14 cellular contexts compared by ENCODE assay signal in genomic region chr4:128338634-128339355, GRCh38. TPM values are rescaled to one million over a fixed set of nuclear protein-coding genes. Genes with fewer than 3 reads are reported as not detected.
DNase-seq lines count a peak whose midpoint lies in the region; ATAC-seq and TF ChIP-seq lines count a peak whose summit lies in the region.
"Had no signal": no experiment of that assay in that cellular context is flagged by ENCODE, and none has a peak within 500 bp of the region (broad histone marks: within the 10 kb centered on the region; RNA-seq: fewer than 3 reads in every experiment).

No MANE protein-coding gene starts in this region.

- H3K14ac ChIP-seq in mesenchymal stem cell (ENCODE audit: low read length in 2 of 2), result no peak overlapping the region

- H2BK120ac ChIP-seq in mesenchymal stem cell (ENCODE audit: low read depth, low read length), result no peak overlapping the region

- no peak overlapping the region for H4K91ac ChIP-seq in mesenchymal stem cell (ENCODE audit: low read length)

- no peak for TF ChIP-seq CTCF in BJ (IDR thresholded peaks at IDR 0.05; ENCODE audit: insufficient read depth, low read depth, low read length)

- no peak overlapping the region for H4K8ac ChIP-seq in mesenchymal stem cell (ENCODE audit: low read length)

- no peak overlapping the region for H3K9ac ChIP-seq in mesenchymal stem cell (ENCODE audit: low read length)

- H3K18ac ChIP-seq in mesenchymal stem cell (ENCODE audit: low read depth in 1 of 2, low read length in 2 of 2), result peak overlapping the region in 1 of 2 experiments; percentile 46

- DNase-seq in BJ (ENCODE audit: low read depth), result peak; percentile 87
- DNase-seq in MG63, result peak; percentile 12
- DNase-seq in dedifferentiated amniotic fluid mesenchymal stem cell (ENCODE audit: extremely low spot score), result peak; percentile 46
- peak; percentile 94 for DNase-seq in mesenchymal stem cell
- DNase-seq in cerebellar nuclear complex (lab: John Stamatoyannopoulos, UW), result no peak
- no peak for DNase-seq in stimulated activated naive CD4-positive, alpha-beta T cell (lab: John Stamatoyannopoulos, UW)
- DNase-seq: activated effector memory CD4-positive, alpha-beta T cell treated with Interleukin-2 at 50 U/mL for 16 hours; CD4-positive, CD25-positive, alpha-beta regulatory T cell; NCI-H187; ovary had no signal

- H3K4me3 ChIP-seq in BJ (ENCODE audit: low read depth, low read length) (no peak overlapping the region), MG63 (no peak overlapping the region), mesenchymal stem cell (ENCODE audit: insufficient read depth in 1 of 2, low read depth in 1 of 2, low read length in 2 of 2) (no peak overlapping the region)
- H3K4me3 ChIP-seq: ovary had no signal

- H3K79me1 ChIP-seq in mesenchymal stem cell (replicated peaks; ENCODE audit: low read length, poor library complexity, severe bottlenecking), result peaks cover 1% of the 10 kb centered on the region

- CTCF ChIA-PET in BJ (lab: Yijun Ruan, JAX), result interaction anchor here (0.6 to 1.0 kb wide), 4 partner anchors 11 to 309 kb away, joined by 3 read pairs; no protein-coding TSS in a partner anchor

- no peak overlapping the region for H2BK15ac ChIP-seq in mesenchymal stem cell (ENCODE audit: low read depth, poor library complexity, severe bottlenecking)

- H2BK12ac ChIP-seq in mesenchymal stem cell (ENCODE audit: low read length in 2 of 2), result no peak overlapping the region

- POLR2A ChIA-PET in BJ (lab: Charles Lee), result interaction anchor here (0.6 to 1.6 kb wide), 6 partner anchors 8 to 106 kb away, joined by 3 to 9 read pairs (median 4); no protein-coding TSS in a partner anchor

- H3K27me3 ChIP-seq in BJ (ENCODE audit: control insufficient read depth, insufficient read depth, low read length) (no peaks in the 10 kb centered on the region), MG63 (no peaks in the 10 kb centered on the region), mesenchymal stem cell (ENCODE audit: control insufficient read depth in 1 of 2, insufficient read depth in 1 of 2, low read length in 2 of 2) (no peaks in the 10 kb centered on the region)
- H3K27me3 ChIP-seq: ovary had no signal

- H2AK5ac ChIP-seq in mesenchymal stem cell (ENCODE audit: low read length, severe bottlenecking), result no peak overlapping the region

- ATAC-seq in HG02763 (IDR thresholded peaks at IDR 0.05; ENCODE audit: unreplicated experiment) (no peak), HG03175 (IDR thresholded peaks at IDR 0.05; ENCODE audit: unreplicated experiment) (no peak)
- ATAC-seq: HepG2; stimulated activated memory B cell treated with anti-CD40 and anti-IgM and Interleukin-4, amounts not matched to agents 10 μg/mL and 1 μg/mL and 100 μg/mL, for 72 hours had no signal

- no peak overlapping the region for H2BK5ac ChIP-seq in mesenchymal stem cell (ENCODE audit: low read depth, low read length, poor library complexity, severe bottlenecking)

- peak overlapping the region; percentile 28 for H3K27ac ChIP-seq in mesenchymal stem cell (ENCODE audit: low read length, poor library complexity, severe bottlenecking)
- H3K27ac ChIP-seq: ovary had no signal

- no peak overlapping the region for H3K4ac ChIP-seq in mesenchymal stem cell (ENCODE audit: low read depth in 1 of 2, low read length in 2 of 2)

- no peak overlapping the region for H2AFZ ChIP-seq in mesenchymal stem cell (ENCODE audit: low read depth, low read length)

- no peaks in the 10 kb centered on the region for H3K9me3 ChIP-seq in MG63
- H3K9me3 ChIP-seq in mesenchymal stem cell (ENCODE audit: control insufficient read depth, low read length), result no peaks in the 10 kb centered on the region
- H3K9me3 ChIP-seq: ovary had no signal

- WGBS in mesenchymal stem cell, result 72% methylated on average over 2 of the region's 4 CpGs

- H3K23ac ChIP-seq in mesenchymal stem cell (ENCODE audit: low read length in 2 of 2), result no peak overlapping the region

- H3K4me2 ChIP-seq in mesenchymal stem cell (ENCODE audit: low read length, poor library complexity, severe bottlenecking), result no peak overlapping the region

- H3K36me3 ChIP-seq in BJ (ENCODE audit: control insufficient read depth, insufficient read depth, low read length) (no peaks in the 10 kb centered on the region), MG63 (no peaks in the 10 kb centered on the region), mesenchymal stem cell (ENCODE audit: control insufficient read depth in 1 of 2, insufficient read depth in 2 of 2, low read depth in 1 of 2, low read length in 2 of 2) (no peaks in the 10 kb centered on the region)
- H3K36me3 ChIP-seq: ovary had no signal

- no peaks in the 10 kb centered on the region for H3K4me1 ChIP-seq in mesenchymal stem cell (ENCODE audit: control insufficient read depth, insufficient read depth, low read depth, low read length)

RNA-seq across cellular contexts. Expression of gene PGRMC2, which starts 51.2 kb away (rescaled TPM):
- polyA plus RNA-seq in BJ (2011; rRNA removed), result 15.9 and 24.8 TPM in 2 replicates
- polyA minus RNA-seq in BJ (2011; rRNA and poly(A)+ RNA removed), result 4.3 and 8.8 TPM in 2 replicates
- 40.0 and 104 TPM in 2 replicates for total RNA-seq in MG63 (2014; rRNA removed; shearing (Covaris generic); ENCODE audit: low replicate concordance)
- polyA plus RNA-seq in mesenchymal stem cell (2013, experiment 1 of 2), result 117 TPM
- polyA plus RNA-seq in mesenchymal stem cell (2013, experiment 2 of 2), result 116 TPM

Comparison
In these comparisons a context has a peak if more than half of its experiments do, and no peak if none do; other contexts are left out.
1. DNase-seq: peak in BJ (single experiment), MG63 (single experiment), dedifferentiated amniotic fluid mesenchymal stem cell (single experiment) and mesenchymal stem cell (single experiment); none in cerebellar nuclear complex (0 of 2) and stimulated activated naive CD4-positive, alpha-beta T cell (0 of 6).